ENCODE assay signal across 19 cellular contexts in the genomic region with DNA sequence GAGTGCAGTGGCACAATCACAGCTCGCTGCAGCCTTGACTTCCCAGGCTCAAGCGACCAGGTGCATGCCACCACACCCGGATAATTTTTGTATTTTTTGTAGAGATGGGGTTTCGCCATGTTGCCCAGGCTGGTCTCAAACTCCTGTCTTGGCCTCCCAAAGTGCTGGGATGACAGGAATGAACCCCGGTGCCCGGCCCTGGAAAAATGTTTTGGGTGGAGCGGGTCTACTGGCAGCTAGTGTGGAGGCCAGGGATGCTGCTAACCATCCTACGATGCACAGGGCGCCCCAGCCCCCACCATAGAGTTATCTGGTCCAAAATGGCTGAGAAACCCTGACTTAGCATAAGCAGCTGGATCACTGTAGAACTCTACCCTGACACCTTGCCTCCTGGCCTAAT.
"Had no signal": no experiment of that assay in that cellular context is flagged by ENCODE, and none has a peak within 500 bp of the region (broad histone marks: within the 10 kb centered on the region; RNA-seq: fewer than 3 reads in every experiment).

No MANE protein-coding gene starts in this region.

- H3K27ac ChIP-seq: pancreas, psoas muscle, right atrium auricular region, stomach had no signal

- DNase-seq: activated CD4-positive, alpha-beta memory T cell treated with anti-CD3 and anti-CD28 coated beads for 36 hours; activated CD4-positive, alpha-beta T cell treated with anti-CD3 and anti-CD28 coated beads for 48 hours; activated effector memory CD4-positive, alpha-beta T cell treated with Interleukin-2 at 50 U/mL for 16 hours; activated naive CD4-positive, alpha-beta T cell treated with anti-CD3 and anti-CD28 coated beads for 36 hours; activated naive CD8-positive, alpha-beta T cell treated with anti-CD3 and anti-CD28 coated beads, Interleukin-2, amount 10 ng/mL, durations not matched to agents 7 days and 5 days; activated T-cell treated with anti-CD3 and anti-CD28 coated beads, Interleukin-2, amount 50 U/mL, for 48 hours; amygdala; cortex of kidney; erythroblast; left ventricle myocardium superior; mammary epithelial cell; psoas muscle; stimulated activated CD4-positive, alpha-beta T cell treated with anti-CD3 and anti-CD28 coated beads, Interleukin-12 subunit alpha, Interleukin-12 subunit beta, amount 100 ng/mL, for 4 hours; stimulated activated CD4-positive, alpha-beta T cell treated with anti-CD3 and anti-CD28 coated beads, Interleukin-4, amount 100 ng/mL, for 4 hours; stomach; T-helper 2 cell had no signal

- FAIRE-seq: endometrium, pancreas had no signal

- H3K27me3 ChIP-seq: pancreas, right atrium auricular region, stomach had no signal

- H3K4me1 ChIP-seq: pancreas, psoas muscle, right atrium auricular region had no signal

- H3K9me3 ChIP-seq: pancreas, psoas muscle, right atrium auricular region had no signal

- ATAC-seq: left ventricle myocardium superior, pancreas, psoas muscle had no signal

- H3K4me3 ChIP-seq: pancreas, psoas muscle, right atrium auricular region, stomach had no signal
